ENCODE assay signal across 12 cellular contexts in the genomic region with DNA sequence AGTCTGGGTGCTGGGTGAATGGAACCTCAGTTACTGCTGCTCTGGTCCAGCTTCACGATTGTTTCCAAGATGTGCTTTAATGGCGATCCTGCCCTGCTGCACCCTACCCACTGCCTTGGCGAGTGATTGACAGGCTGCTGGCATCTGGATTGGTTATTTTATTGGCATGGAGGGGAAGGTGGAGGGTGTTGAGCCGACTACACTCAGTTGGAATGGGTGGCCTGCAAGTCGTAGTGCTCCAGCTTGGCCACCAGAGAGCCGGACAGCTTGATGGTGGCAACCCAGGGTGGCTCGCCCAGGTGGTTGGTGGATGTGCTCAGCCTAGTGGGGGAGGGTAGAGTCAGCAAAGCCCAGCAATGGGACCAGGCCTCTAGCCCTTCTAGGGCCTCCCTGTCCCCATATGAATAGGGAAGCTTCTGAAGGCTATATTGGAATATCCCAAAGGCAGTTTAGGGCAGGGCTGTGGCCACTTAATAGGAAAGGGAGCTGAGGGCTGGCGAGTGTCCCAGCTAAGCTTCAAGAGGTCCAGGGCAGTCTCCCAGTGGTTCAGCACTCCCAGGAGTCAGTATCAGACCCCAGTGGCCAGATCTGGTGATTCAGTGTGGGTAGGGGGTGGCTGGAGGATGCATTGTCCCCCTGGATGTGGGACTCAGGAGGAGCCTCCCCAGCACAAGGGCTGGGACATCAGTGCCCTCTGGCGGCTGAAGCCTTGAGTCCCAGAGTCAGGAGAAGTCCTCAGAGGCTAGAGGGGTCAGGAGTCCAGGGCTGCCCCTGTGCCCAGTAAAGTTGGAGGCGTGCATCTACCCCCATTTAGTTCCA.
DNase-seq lines count a peak whose midpoint lies in the region; ATAC-seq and TF ChIP-seq lines count a peak whose summit lies in the region.
"Had no signal": no experiment of that assay in that cellular context is flagged by ENCODE, and none has a peak within 500 bp of the region (broad histone marks: within the 10 kb centered on the region; RNA-seq: fewer than 3 reads in every experiment).

No MANE protein-coding gene starts in this region.

- H3K36me3 Mint-ChIP-seq in stimulated activated effector memory CD8-positive, alpha-beta T cell treated with anti-CD3 and anti-CD28 coated beads, Interleukin-12 subunit alpha, Interleukin-12 subunit beta, amount 100 ng/mL, for 72 hours: peaks cover 84% of the 10 kb centered on the region

- DNase-seq in SHP77 (lab: John Stamatoyannopoulos, UW) (peak; percentile 32 to 41), SHP77 treated with DMSO at 0.1 percent for 48 hours (lab: John Stamatoyannopoulos, UW) (no peak), RWPE1 (ENCODE audit: low spot score) (no peak), epithelial cell of esophagus (ENCODE audit: low read depth) (peak; percentile 38), NCI-H446 (lab: John Stamatoyannopoulos, UW) (no peak), NCI-H1694 treated with DMSO at 0.1 percent for 48 hours (lab: John Stamatoyannopoulos, UW) (no peak)
- no peak for DNase-seq in stimulated activated effector memory CD8-positive, alpha-beta T cell treated with anti-CD3 and anti-CD28 coated beads, Interleukin-12 subunit alpha, Interleukin-12 subunit beta, amount 100 ng/mL, for 72 hours (ENCODE audit: low spot score in 2 of 2)
- DNase-seq: ACHN; activated CD4-positive, alpha-beta T cell treated with anti-CD3 and anti-CD28 coated beads, Interleukin-2, amount 50 U/mL, for 4 hours; heart right ventricle; stimulated activated CD4-positive, alpha-beta T cell treated with anti-CD3 and anti-CD28 coated beads, Interleukin-4, amount 100 ng/mL, for 4 hours had no signal

- H3K4me3 ChIP-seq in epithelial cell of esophagus (ENCODE audit: low read length): no peak overlapping the region
- H3K4me3 ChIP-seq: heart right ventricle had no signal

- POLR2A ChIA-PET in RWPE1 (lab: Yijun Ruan, JAX; ENCODE audit: low non-redundant PET): no interaction called here

- CTCF ChIA-PET in RWPE1 (lab: Yijun Ruan, JAX): interaction anchor here (0.5 to 0.7 kb wide), 3 partner anchors 33 to 878 kb away, joined by 3 to 5 read pairs (median 4); partner anchors contain the start of gene ZNF793

- H3K27ac Mint-ChIP-seq in stimulated activated effector memory CD8-positive, alpha-beta T cell treated with anti-CD3 and anti-CD28 coated beads, Interleukin-12 subunit alpha, Interleukin-12 subunit beta, amount 100 ng/mL, for 72 hours: peak overlapping the region; percentile 12

- no peak overlapping the region for H3K4me3 Mint-ChIP-seq in stimulated activated effector memory CD8-positive, alpha-beta T cell treated with anti-CD3 and anti-CD28 coated beads, Interleukin-12 subunit alpha, Interleukin-12 subunit beta, amount 100 ng/mL, for 72 hours

- ATAC-seq in stimulated activated effector memory CD8-positive, alpha-beta T cell treated with anti-CD3 and anti-CD28 coated beads, Interleukin-12 subunit alpha, Interleukin-12 subunit beta, amount 100 ng/mL, for 72 hours: no peak
- no peak for ATAC-seq in HG02610 (IDR thresholded peaks at IDR 0.05; ENCODE audit: unreplicated experiment)
- ATAC-seq: heart right ventricle had no signal

- H3K4me1 Mint-ChIP-seq in stimulated activated effector memory CD8-positive, alpha-beta T cell treated with anti-CD3 and anti-CD28 coated beads, Interleukin-12 subunit alpha, Interleukin-12 subunit beta, amount 100 ng/mL, for 72 hours: peaks cover 26% of the 10 kb centered on the region

- H3K27ac ChIP-seq in RWPE1: peak overlapping the region; percentile 51
- H3K27ac ChIP-seq: heart right ventricle had no signal

- no peaks in the 10 kb centered on the region for H3K9me3 Mint-ChIP-seq in stimulated activated effector memory CD8-positive, alpha-beta T cell treated with anti-CD3 and anti-CD28 coated beads, Interleukin-12 subunit alpha, Interleukin-12 subunit beta, amount 100 ng/mL, for 72 hours

- TF ChIP-seq CTCF in RWPE1 (conservative IDR thresholded peaks at IDR 0.05; ENCODE audit: low read depth) (no peak), epithelial cell of esophagus (IDR thresholded peaks at IDR 0.05; ENCODE audit: insufficient read depth, low read depth, low read length, missing control alignments) (peak; percentile 56)

Comparison
In these comparisons a context has a peak if more than half of its experiments do, and no peak if none do; other contexts are left out.
1. DNase-seq: peak in SHP77 (2 of 2) and epithelial cell of esophagus (single experiment); none in SHP77 treated with DMSO at 0.1 percent for 48 hours (single experiment), RWPE1 (single experiment), stimulated activated effector memory CD8-positive, alpha-beta T cell treated with anti-CD3 and anti-CD28 coated beads, Interleukin-12 subunit alpha, Interleukin-12 subunit beta, amount 100 ng/mL, for 72 hours (0 of 2), NCI-H446 (0 of 2) and NCI-H1694 treated with DMSO at 0.1 percent for 48 hours (single experiment).